2 cellular contexts compared by ENCODE assay signal in genomic region chr16:31183432-31184428, GRCh38.
TF ChIP-seq lines count a peak whose summit lies in the region.

No MANE protein-coding gene starts in this region.

TF ChIP-seq in SK-N-SH, 30 proteins besides CTCF, POLR2A, EP300 and RAD21 (continued from another document):
- TF ChIP-seq, protein P1, sequence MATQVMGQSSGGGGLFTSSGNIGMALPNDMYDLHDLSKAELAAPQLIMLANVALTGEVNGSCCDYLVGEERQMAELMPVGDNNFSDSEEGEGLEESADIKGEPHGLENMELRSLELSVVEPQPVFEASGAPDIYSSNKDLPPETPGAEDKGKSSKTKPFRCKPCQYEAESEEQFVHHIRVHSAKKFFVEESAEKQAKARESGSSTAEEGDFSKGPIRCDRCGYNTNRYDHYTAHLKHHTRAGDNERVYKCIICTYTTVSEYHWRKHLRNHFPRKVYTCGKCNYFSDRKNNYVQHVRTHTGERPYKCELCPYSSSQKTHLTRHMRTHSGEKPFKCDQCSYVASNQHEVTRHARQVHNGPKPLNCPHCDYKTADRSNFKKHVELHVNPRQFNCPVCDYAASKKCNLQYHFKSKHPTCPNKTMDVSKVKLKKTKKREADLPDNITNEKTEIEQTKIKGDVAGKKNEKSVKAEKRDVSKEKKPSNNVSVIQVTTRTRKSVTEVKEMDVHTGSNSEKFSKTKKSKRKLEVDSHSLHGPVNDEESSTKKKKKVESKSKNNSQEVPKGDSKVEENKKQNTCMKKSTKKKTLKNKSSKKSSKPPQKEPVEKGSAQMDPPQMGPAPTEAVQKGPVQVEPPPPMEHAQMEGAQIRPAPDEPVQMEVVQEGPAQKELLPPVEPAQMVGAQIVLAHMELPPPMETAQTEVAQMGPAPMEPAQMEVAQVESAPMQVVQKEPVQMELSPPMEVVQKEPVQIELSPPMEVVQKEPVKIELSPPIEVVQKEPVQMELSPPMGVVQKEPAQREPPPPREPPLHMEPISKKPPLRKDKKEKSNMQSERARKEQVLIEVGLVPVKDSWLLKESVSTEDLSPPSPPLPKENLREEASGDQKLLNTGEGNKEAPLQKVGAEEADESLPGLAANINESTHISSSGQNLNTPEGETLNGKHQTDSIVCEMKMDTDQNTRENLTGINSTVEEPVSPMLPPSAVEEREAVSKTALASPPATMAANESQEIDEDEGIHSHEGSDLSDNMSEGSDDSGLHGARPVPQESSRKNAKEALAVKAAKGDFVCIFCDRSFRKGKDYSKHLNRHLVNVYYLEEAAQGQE (IDR thresholded peaks at IDR 0.05; ENCODE audit: low read depth, low read length), result no peak
- TF ChIP-seq NRF1 (IDR thresholded peaks at IDR 0.05; ENCODE audit: low read depth, low read length), result no peak
- TF ChIP-seq RFX5 (IDR thresholded peaks at IDR 0.05; ENCODE audit: low read length), result no peak
- TF ChIP-seq YY1 (IDR thresholded peaks at IDR 0.05; ENCODE audit: low read depth), result no peak
- TF ChIP-seq NFIC (IDR thresholded peaks at IDR 0.05; ENCODE audit: borderline replicate concordance), result no peak
- no peak for TF ChIP-seq GABPA (IDR thresholded peaks at IDR 0.05; ENCODE audit: low read depth)
- TF ChIP-seq, protein P2, sequence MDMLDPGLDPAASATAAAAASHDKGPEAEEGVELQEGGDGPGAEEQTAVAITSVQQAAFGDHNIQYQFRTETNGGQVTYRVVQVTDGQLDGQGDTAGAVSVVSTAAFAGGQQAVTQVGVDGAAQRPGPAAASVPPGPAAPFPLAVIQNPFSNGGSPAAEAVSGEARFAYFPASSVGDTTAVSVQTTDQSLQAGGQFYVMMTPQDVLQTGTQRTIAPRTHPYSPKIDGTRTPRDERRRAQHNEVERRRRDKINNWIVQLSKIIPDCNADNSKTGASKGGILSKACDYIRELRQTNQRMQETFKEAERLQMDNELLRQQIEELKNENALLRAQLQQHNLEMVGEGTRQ (IDR thresholded peaks at IDR 0.05; ENCODE audit: borderline replicate concordance, low read depth, low read length), result no peak
- TF ChIP-seq SMC3 (IDR thresholded peaks at IDR 0.05; ENCODE audit: low read depth, low read length), result no peak
- no peak for TF ChIP-seq SIN3A (IDR thresholded peaks at IDR 0.05; ENCODE audit: borderline replicate concordance, low read depth, low read length)
- TF ChIP-seq FOXJ3 (CRISPR knock-in tag; IDR thresholded peaks at IDR 0.05), result no peak
- no peak for TF ChIP-seq MAX (IDR thresholded peaks at IDR 0.05; ENCODE audit: low read depth)
- no peak for TF ChIP-seq MEF2A (IDR thresholded peaks at IDR 0.05; ENCODE audit: borderline replicate concordance, low read depth)
- TF ChIP-seq USF1 (IDR thresholded peaks at IDR 0.05; ENCODE audit: borderline replicate concordance, low read depth), result no peak
- TF ChIP-seq IRF3 (IDR thresholded peaks at IDR 0.05; ENCODE audit: low read depth, low read length), result no peak
- no peak for TF ChIP-seq PBX3 (IDR thresholded peaks at IDR 0.05)
- TF ChIP-seq JUND (IDR thresholded peaks at IDR 0.05), result no peak

TF ChIP-seq in SK-N-SH treated with all-trans-retinoic acid at 6 μM for 48 hours, 23 proteins besides CTCF, POLR2A, EP300 and RAD21:
- TF ChIP-seq TSHZ2 (CRISPR knock-in tag; IDR thresholded peaks at IDR 0.05) (no peak), TCF4 (CRISPR knock-in tag; IDR thresholded peaks at IDR 0.05; ENCODE audit: borderline replicate concordance) (no peak), ZC3H10 (CRISPR knock-in tag; IDR thresholded peaks at IDR 0.05) (no peak), ARNTL (CRISPR knock-in tag; IDR thresholded peaks at IDR 0.05; ENCODE audit: borderline replicate concordance, low read depth) (no peak), BACH2 (CRISPR knock-in tag; IDR thresholded peaks at IDR 0.05; ENCODE audit: borderline replicate concordance) (no peak), ZFP30 (CRISPR knock-in tag; IDR thresholded peaks at IDR 0.05) (no peak), CSDC2 (CRISPR knock-in tag; IDR thresholded peaks at IDR 0.05) (no peak), GLIS3 (CRISPR knock-in tag; IDR thresholded peaks at IDR 0.05) (no peak)
- TF ChIP-seq, protein P3, sequence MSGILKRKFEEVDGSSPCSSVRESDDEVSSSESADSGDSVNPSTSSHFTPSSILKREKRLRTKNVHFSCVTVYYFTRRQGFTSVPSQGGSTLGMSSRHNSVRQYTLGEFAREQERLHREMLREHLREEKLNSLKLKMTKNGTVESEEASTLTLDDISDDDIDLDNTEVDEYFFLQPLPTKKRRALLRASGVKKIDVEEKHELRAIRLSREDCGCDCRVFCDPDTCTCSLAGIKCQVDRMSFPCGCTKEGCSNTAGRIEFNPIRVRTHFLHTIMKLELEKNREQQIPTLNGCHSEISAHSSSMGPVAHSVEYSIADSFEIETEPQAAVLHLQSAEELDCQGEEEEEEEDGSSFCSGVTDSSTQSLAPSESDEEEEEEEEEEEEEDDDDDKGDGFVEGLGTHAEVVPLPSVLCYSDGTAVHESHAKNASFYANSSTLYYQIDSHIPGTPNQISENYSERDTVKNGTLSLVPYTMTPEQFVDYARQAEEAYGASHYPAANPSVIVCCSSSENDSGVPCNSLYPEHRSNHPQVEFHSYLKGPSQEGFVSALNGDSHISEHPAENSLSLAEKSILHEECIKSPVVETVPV (CRISPR knock-in tag; IDR thresholded peaks at IDR 0.05), result no peak
